In the genomic region with DNA sequence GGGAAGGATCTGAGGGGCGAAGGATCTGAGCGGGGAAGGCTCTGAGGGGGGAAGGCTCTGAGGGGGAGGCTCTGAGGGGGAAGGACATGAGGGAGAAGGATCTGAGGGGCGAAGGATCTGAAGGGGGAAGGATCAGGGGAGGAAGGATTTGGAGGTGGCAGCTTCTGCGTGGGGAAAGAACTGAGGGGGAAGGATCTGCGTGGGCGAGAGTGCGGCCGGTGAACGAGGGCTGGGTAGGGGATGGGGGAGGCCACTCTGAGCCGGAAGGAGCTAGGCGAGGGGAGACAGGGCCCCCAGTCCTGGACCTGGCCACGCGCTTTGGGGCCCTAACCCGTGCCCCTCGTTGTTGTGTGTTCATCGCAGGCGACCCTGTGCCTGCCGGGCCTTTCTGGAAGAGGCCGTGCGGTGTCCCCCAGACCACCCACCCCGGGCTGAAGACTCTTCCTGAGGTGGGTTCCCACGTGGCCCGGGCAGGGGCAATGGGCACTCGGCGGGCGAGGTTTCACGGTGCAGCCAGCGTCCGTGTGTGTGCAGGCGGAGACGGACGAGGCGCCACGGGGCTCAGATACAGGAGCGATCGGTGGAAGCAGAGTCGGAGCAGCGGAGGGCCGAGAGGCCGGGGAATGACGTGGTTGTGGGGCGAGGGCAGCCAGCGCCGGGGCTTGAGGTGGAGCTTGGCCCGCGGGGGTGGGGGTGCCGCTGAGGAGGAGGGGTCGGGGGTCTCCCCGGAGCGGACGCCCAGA, we compare ENCODE assay signal across 10 cellular contexts. TPM values are rescaled to one million over a fixed set of nuclear protein-coding genes. Genes with fewer than 3 reads are reported as not detected.
DNase-seq lines count a peak whose midpoint lies in the region; FAIRE-seq and TF ChIP-seq lines count a peak whose summit lies in the region.
"Had no signal": no experiment of that assay in that cellular context is flagged by ENCODE, and none has a peak within 500 bp of the region (broad histone marks: within the 10 kb centered on the region; RNA-seq: fewer than 3 reads in every experiment).

No MANE protein-coding gene starts in this region.

- H3K27me3 Mint-ChIP-seq in CD4-positive, alpha-beta memory T cell, result peaks cover under 1 to 2% of the 10 kb centered on the region in 2 donors
- H3K27me3 Mint-ChIP-seq in endodermal cell (ENCODE audit: insufficient read depth), result peaks cover 39% of the 10 kb centered on the region

- intact Hi-C loops in CD4-positive, alpha-beta memory T cell (cut with micrococcal nuclease), result loop anchor here (2.0 kb wide), 1 partner anchor 60 kb away; a partner anchor contains a TSS

- peak overlapping the region; percentile 64 for H3K27ac ChIP-seq in CD4-positive, alpha-beta memory T cell (ENCODE audit: low read depth, low read length)
- H3K27ac ChIP-seq in SK-N-MC, result no peak overlapping the region
- H3K27ac ChIP-seq in endodermal cell (ENCODE audit: low read depth, low read length), result no peak overlapping the region

- WGBS in endodermal cell (ENCODE audit: insufficient coverage in 1 of 2, insufficient read length in 1 of 2), 2 experiments, result 14 to 31% methylated on average over 17 to 51 of the region's 51 CpGs

- no peak for TF ChIP-seq CTCF in endodermal cell (conservative IDR thresholded peaks at IDR 0.05)

- POLR2A ChIA-PET in CD4-positive, alpha-beta memory T cell (lab: Charles Lee; ENCODE audit: partially characterized antibody), result interaction anchor here (1.0 to 3.3 kb wide), 6 partner anchors 10 to 59 kb away, joined by 3 to 25 read pairs (median 6); a partner anchor contains a TSS

- no peaks in the 10 kb centered on the region for H3K27me3 ChIP-seq in CD4-positive, alpha-beta memory T cell (ENCODE audit: insufficient read depth, low read length)
- H3K27me3 ChIP-seq in endodermal cell (ENCODE audit: control insufficient read depth, insufficient read depth, low read length, poor library complexity, severe bottlenecking), result peaks cover 96% of the 10 kb centered on the region
- H3K27me3 ChIP-seq in neuron (ENCODE audit: insufficient read depth, low read length), result peaks cover 35% of the 10 kb centered on the region

- H3K36me3 Mint-ChIP-seq in CD4-positive, alpha-beta memory T cell, result no peaks in the 10 kb centered on the region
- no peaks in the 10 kb centered on the region for H3K36me3 Mint-ChIP-seq in endodermal cell (ENCODE audit: low read depth)

- peak overlapping the region; percentile 38 to 90 (median 67) for H3K4me3 Mint-ChIP-seq in CD4-positive, alpha-beta memory T cell
- peak overlapping the region; percentile 40 for H3K4me3 Mint-ChIP-seq in endodermal cell

- no peaks in the 10 kb centered on the region for H3K36me3 ChIP-seq in CD4-positive, alpha-beta memory T cell (ENCODE audit: insufficient read depth, low read length)
- H3K36me3 ChIP-seq in SK-N-MC (ENCODE audit: insufficient read depth, low read length) (no peaks in the 10 kb centered on the region), endodermal cell (ENCODE audit: control insufficient read depth, insufficient read depth, low read length) (no peaks in the 10 kb centered on the region), neuron (ENCODE audit: insufficient read depth, low read length) (no peaks in the 10 kb centered on the region)

- peaks cover 3 to 26% (median 4%) of the 10 kb centered on the region in 4 donors for H3K4me1 Mint-ChIP-seq in CD4-positive, alpha-beta memory T cell
- H3K4me1 Mint-ChIP-seq in endodermal cell, result no peaks in the 10 kb centered on the region

- H3K4me3 ChIP-seq in CD4-positive, alpha-beta memory T cell (ENCODE audit: low read length in 2 of 2), result peak overlapping the region in 1 of 2 donors; percentile 57
- H3K4me3 ChIP-seq in SK-N-MC, result peak overlapping the region; percentile 49; the same call in 1 of the 2 replicates
- peak overlapping the region; percentile 40 for H3K4me3 ChIP-seq in endodermal cell (ENCODE audit: low read length)
- H3K4me3 ChIP-seq in neuron (ENCODE audit: low read length), result no peak overlapping the region

- H3K9ac ChIP-seq in SK-N-MC (ENCODE audit: insufficient read length) (no peak overlapping the region), endodermal cell (ENCODE audit: extremely low read depth, low read length, poor library complexity, severe bottlenecking) (no peak overlapping the region)

- peaks cover 0 to 7% (median 0%) of the 10 kb centered on the region in 8 donors for H3K9me3 Mint-ChIP-seq in CD4-positive, alpha-beta memory T cell
- H3K9me3 Mint-ChIP-seq in endodermal cell, result peaks cover 5% of the 10 kb centered on the region

- H3K4me1 ChIP-seq in CD4-positive, alpha-beta memory T cell (ENCODE audit: insufficient read depth, low read length), result peaks cover 30% of the 10 kb centered on the region
- H3K4me1 ChIP-seq in endodermal cell (ENCODE audit: control insufficient read depth, insufficient read depth, low read length) (no peaks in the 10 kb centered on the region), neuron (ENCODE audit: insufficient read depth, low read length) (peaks cover 14% of the 10 kb centered on the region)

- H3K27ac Mint-ChIP-seq in CD4-positive, alpha-beta memory T cell, result peak overlapping the region in 6 of 7 donors; percentile 91 to 98 (median 94)
- no peak overlapping the region for H3K27ac Mint-ChIP-seq in endodermal cell

- FAIRE-seq in GM12892 (lab: Jason Lieb, UNC), result no peak
- FAIRE-seq: GM18507 had no signal

- peak in 1 of 5 donors; percentile 43 for DNase-seq in CD4-positive, alpha-beta memory T cell
- DNase-seq in SK-N-MC (ENCODE audit: low read depth, low spot score), result no peak
- DNase-seq in endodermal cell, result peak; percentile 75
- no peak for DNase-seq in AML-193 (lab: John Stamatoyannopoulos, UW)
- DNase-seq in D341Med (ENCODE audit: low spot score), result no peak
- no peak for DNase-seq in SK-N-DZ (ENCODE audit: low spot score)
- DNase-seq in GM12892 (ENCODE audit: insufficient read length), result no peak
- DNase-seq: midbrain had no signal

- CTCF ChIA-PET in CD4-positive, alpha-beta memory T cell (lab: Charles Lee; ENCODE audit: partially characterized antibody), result no interaction called here

- H3K9me3 ChIP-seq in CD4-positive, alpha-beta memory T cell (ENCODE audit: control insufficient read depth in 1 of 2, low read length in 2 of 2), result no peaks in the 10 kb centered on the region
- H3K9me3 ChIP-seq in SK-N-MC (ENCODE audit: low read depth, low read length) (no peaks in the 10 kb centered on the region), endodermal cell (ENCODE audit: control insufficient read depth, low read length) (peaks cover 11% of the 10 kb centered on the region), neuron (ENCODE audit: low read length) (peaks cover 9% of the 10 kb centered on the region)

- no peak for TF ChIP-seq POLR2A in GM12892 (IDR thresholded peaks at IDR 0.05; ENCODE audit: low read depth, low read length)

- H2AFZ ChIP-seq in neuron (ENCODE audit: low read depth, low read length), result peak overlapping the region; percentile 60

RNA-seq across cellular contexts. Expression of a gene that starts 2.0 kb away (rescaled TPM):
- 1 to 10 TPM; 6.4 to 7.2 TPM for total RNA-seq in CD4-positive, alpha-beta memory T cell
- polyA plus RNA-seq in CD4-positive, alpha-beta memory T cell, result 1 to 10 TPM; 1.4 to 2.2 TPM
- 1 to 10 TPM in 1 of 2 donors, under 1 TPM in 1; 0.75 to 1.3 TPM for total RNA-seq in endodermal cell
- 1.5 TPM for polyA plus RNA-seq in endodermal cell (2013, experiment 1 of 2)
- 1.4 TPM for polyA plus RNA-seq in endodermal cell (2013, experiment 2 of 2)
- polyA plus RNA-seq in SK-N-DZ (2014; cell fraction: cytosol; rRNA removed), result 23.7 and 70.7 TPM in 2 replicates
- polyA plus RNA-seq in SK-N-DZ (2014; cell fraction: nucleus; rRNA removed), result 24.2 and 37.3 TPM in 2 replicates
- polyA plus RNA-seq in GM12892 (2012; ENCODE audit: missing spikeins), result not detected

RNA-seq across cellular contexts. Expression of a gene that starts 12.5 kb away (rescaled TPM):
- not detected for total RNA-seq in CD4-positive, alpha-beta memory T cell
- not detected for polyA plus RNA-seq in CD4-positive, alpha-beta memory T cell
- not detected for total RNA-seq in endodermal cell
- not detected for polyA plus RNA-seq in endodermal cell (2013, experiment 1 of 2)
- polyA plus RNA-seq in endodermal cell (2013, experiment 2 of 2), result not detected
- 1.4 and 3.7 TPM in 2 replicates for polyA plus RNA-seq in SK-N-DZ (2014; cell fraction: cytosol; rRNA removed)
- 0.29 and 0.78 TPM in 2 replicates for polyA plus RNA-seq in SK-N-DZ (2014; cell fraction: nucleus; rRNA removed)
- not detected for polyA plus RNA-seq in GM12892 (2012; ENCODE audit: missing spikeins)

RNA-seq across cellular contexts. Expression of a gene that starts 23.2 kb away (rescaled TPM):
- 10 to 100 TPM; 17.1 to 18.1 TPM for total RNA-seq in CD4-positive, alpha-beta memory T cell
- 10 to 100 TPM; 15.6 to 16.3 TPM for polyA plus RNA-seq in CD4-positive, alpha-beta memory T cell
- 10 to 100 TPM; 81.0 to 83.9 TPM for total RNA-seq in endodermal cell
- polyA plus RNA-seq in endodermal cell (2013, experiment 1 of 2), result 25.6 TPM
- 26.4 TPM for polyA plus RNA-seq in endodermal cell (2013, experiment 2 of 2)
- polyA plus RNA-seq in SK-N-DZ (2014; cell fraction: cytosol; rRNA removed), result not detected in 2 replicates
- polyA plus RNA-seq in SK-N-DZ (2014; cell fraction: nucleus; rRNA removed), result not detected in 2 replicates
- polyA plus RNA-seq in GM12892 (2012; ENCODE audit: missing spikeins), result 17.9 TPM

RNA-seq across cellular contexts. Expression of a gene that starts 26.0 kb away (rescaled TPM):
- 10 to 100 TPM; 31.5 to 33.1 TPM for total RNA-seq in CD4-positive, alpha-beta memory T cell
- polyA plus RNA-seq in CD4-positive, alpha-beta memory T cell, result 100 to 1,000 TPM in 1 of 2 donors, 10 to 100 TPM in 1; 69.0 to 107 TPM
- 10 to 100 TPM; 48.1 to 57.6 TPM for total RNA-seq in endodermal cell
- 30.8 TPM for polyA plus RNA-seq in endodermal cell (2013, experiment 1 of 2)
- 30.8 TPM for polyA plus RNA-seq in endodermal cell (2013, experiment 2 of 2)
- 70.5 and 76.0 TPM in 2 replicates for polyA plus RNA-seq in SK-N-DZ (2014; cell fraction: cytosol; rRNA removed)
- 86.7 and 89.6 TPM in 2 replicates for polyA plus RNA-seq in SK-N-DZ (2014; cell fraction: nucleus; rRNA removed)
- 28.3 TPM for polyA plus RNA-seq in GM12892 (2012; ENCODE audit: missing spikeins)

RNA-seq across cellular contexts. Expression of a gene that starts 26.0 kb away (rescaled TPM):
- total RNA-seq in CD4-positive, alpha-beta memory T cell, result 10 to 100 TPM; 66.5 to 74.0 TPM
- polyA plus RNA-seq in CD4-positive, alpha-beta memory T cell, result 10 to 100 TPM; 14.1 to 40.8 TPM
- 10 to 100 TPM; 52.8 to 63.0 TPM for total RNA-seq in endodermal cell
- 51.3 TPM for polyA plus RNA-seq in endodermal cell (2013, experiment 1 of 2)
- polyA plus RNA-seq in endodermal cell (2013, experiment 2 of 2), result 46.4 TPM
- 37.0 and 39.5 TPM in 2 replicates for polyA plus RNA-seq in SK-N-DZ (2014; cell fraction: cytosol; rRNA removed)
- 75.6 and 78.8 TPM in 2 replicates for polyA plus RNA-seq in SK-N-DZ (2014; cell fraction: nucleus; rRNA removed)
- 23.8 TPM for polyA plus RNA-seq in GM12892 (2012; ENCODE audit: missing spikeins)

Comparison
In these comparisons a context has a peak if more than half of its experiments do, and no peak if none do; other contexts are left out.
1. RNA of a gene that starts 23.2 kb away (total RNA-seq): 81.0 to 83.9 TPM in endodermal cell; 17.1 to 18.1 TPM in CD4-positive, alpha-beta memory T cell; every median in the first group is over 4 times any median in the second.